Comparison of ENCODE assay signal across 19 cellular contexts in the genomic region with DNA sequence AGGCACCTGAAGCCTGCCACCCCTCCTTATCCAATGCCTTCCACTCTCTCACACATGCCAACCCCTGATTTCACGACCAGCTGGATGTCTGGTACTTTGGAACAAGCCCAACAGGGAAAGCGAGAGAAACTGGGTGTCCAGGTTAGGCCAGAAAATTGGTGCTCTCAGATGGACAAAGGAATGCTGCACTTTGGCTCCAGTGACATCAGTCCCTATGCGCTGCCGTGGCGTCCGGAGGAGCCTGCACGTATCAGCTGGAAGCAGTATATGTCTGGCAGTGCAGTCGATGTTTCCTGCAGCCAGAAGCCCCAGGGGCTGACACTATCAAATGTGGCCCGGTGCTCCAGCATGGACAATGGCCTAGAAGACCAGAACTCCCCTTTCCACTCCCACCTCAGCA. TPM values are rescaled to one million over a fixed set of nuclear protein-coding genes. Genes with fewer than 3 reads are reported as not detected.
DNase-seq lines count a peak whose midpoint lies in the region; ATAC-seq and TF ChIP-seq lines count a peak whose summit lies in the region.
"Had no signal": no experiment of that assay in that cellular context is flagged by ENCODE, and none has a peak within 500 bp of the region (broad histone marks: within the 10 kb centered on the region; RNA-seq: fewer than 3 reads in every experiment).

No MANE protein-coding gene starts in this region.

- H3K36me3 Mint-ChIP-seq in stimulated activated naive CD8-positive, alpha-beta T cell treated with anti-CD3 and anti-CD28 coated beads, Interleukin-15, Interleukin-2, amounts not matched to agents 100 ng/mL and 50 ng/mL, for 24 hours (ENCODE audit: low read depth), result no peaks in the 10 kb centered on the region
- no peaks in the 10 kb centered on the region for H3K36me3 Mint-ChIP-seq in activated T-helper 17 cell treated with anti-CD3 and anti-CD28 coated beads, Interleukin-2, amount 50 U/mL, for 72 hours (ENCODE audit: low read depth)
- H3K36me3 Mint-ChIP-seq in natural killer cell, result no peaks in the 10 kb centered on the region

- no peak for ATAC-seq in stimulated activated naive CD8-positive, alpha-beta T cell treated with anti-CD3 and anti-CD28 coated beads, Interleukin-15, amount 100 ng/mL, for 72 hours
- ATAC-seq in activated T-helper 17 cell treated with anti-CD3 and anti-CD28 coated beads, Interleukin-2, amount 50 U/mL, for 72 hours (replicated peaks), result no peak
- no peak for ATAC-seq in natural killer cell
- ATAC-seq: HCT116, Panc1 had no signal

- in situ Hi-C loops in HAP-1 (cut with MboI; ENCODE audit: low sequenced_read_pairs), result no loop called here

- H3K27me3 ChIP-seq in ascending aorta (no peaks in the 10 kb centered on the region), HAP-1 (ENCODE audit: low read depth) (no peaks in the 10 kb centered on the region)
- H3K27me3 ChIP-seq: SJCRH30 had no signal

- H3K36me3 ChIP-seq in ascending aorta (peaks cover 41 to 97% of the 10 kb centered on the region in 2 donors), HAP-1 (replicated peaks) (peaks cover 3% of the 10 kb centered on the region; the same call in 1 of the 2 replicates)

- no peak for DNase-seq in stimulated activated naive CD8-positive, alpha-beta T cell treated with anti-CD3 and anti-CD28 coated beads, Interleukin-15, amount 100 ng/mL, for 72 hours
- DNase-seq in natural killer cell, result no peak
- no peak for DNase-seq in stimulated activated CD4-positive, alpha-beta T cell treated with anti-CD3 and anti-CD28 coated beads, Interleukin-2, amount 100 ng/mL, for 24 hours
- DNase-seq in ascending aorta (ENCODE audit: low spot score in 2 of 2), result no peak
- DNase-seq in HAP-1 (ENCODE audit: low spot score in 2 of 2), result no peak
- DNase-seq: ACHN, AML-193, DMS79 treated with DMSO at 0.1 percent for 48 hours, NCI-H1105, NCI-H2081, NCI-H2171 treated with DMSO at 0.1 percent for 48 hours, NCI-H446 treated with DMSO at 0.1 percent for 48 hours, NCI-H69, SJCRH30 had no signal

- H3K9me3 ChIP-seq in ascending aorta, result no peaks in the 10 kb centered on the region
- no peaks in the 10 kb centered on the region for H3K9me3 ChIP-seq in HAP-1
- H3K9me3 ChIP-seq: SJCRH30 had no signal

- peaks cover 10% of the 10 kb centered on the region for H3K4me1 Mint-ChIP-seq in stimulated activated naive CD8-positive, alpha-beta T cell treated with anti-CD3 and anti-CD28 coated beads, Interleukin-15, Interleukin-2, amounts not matched to agents 100 ng/mL and 50 ng/mL, for 24 hours (ENCODE audit: low read depth)
- H3K4me1 Mint-ChIP-seq in stimulated activated naive CD8-positive, alpha-beta T cell treated with anti-CD3 and anti-CD28 coated beads, Interleukin-15, amount 100 ng/mL, for 72 hours, result peaks cover 18% of the 10 kb centered on the region
- peaks cover 5% of the 10 kb centered on the region for H3K4me1 Mint-ChIP-seq in activated T-helper 17 cell treated with anti-CD3 and anti-CD28 coated beads, Interleukin-2, amount 50 U/mL, for 72 hours
- H3K4me1 Mint-ChIP-seq in natural killer cell, result peaks cover 20 to 22% of the 10 kb centered on the region in 2 donors

- H3K4me3 Mint-ChIP-seq in stimulated activated naive CD8-positive, alpha-beta T cell treated with anti-CD3 and anti-CD28 coated beads, Interleukin-15, Interleukin-2, amounts not matched to agents 100 ng/mL and 50 ng/mL, for 24 hours, result no peak overlapping the region
- H3K4me3 Mint-ChIP-seq in stimulated activated naive CD8-positive, alpha-beta T cell treated with anti-CD3 and anti-CD28 coated beads, Interleukin-15, amount 100 ng/mL, for 72 hours, result no peak overlapping the region
- H3K4me3 Mint-ChIP-seq in activated T-helper 17 cell treated with anti-CD3 and anti-CD28 coated beads, Interleukin-2, amount 50 U/mL, for 72 hours, result no peak overlapping the region
- peak overlapping the region; percentile 29 for H3K4me3 Mint-ChIP-seq in natural killer cell

- no peak overlapping the region for H3K4me3 ChIP-seq in ascending aorta
- no peak overlapping the region for H3K4me3 ChIP-seq in HAP-1
- H3K4me3 ChIP-seq: SJCRH30 had no signal

- no peaks in the 10 kb centered on the region for H3K27me3 Mint-ChIP-seq in stimulated activated naive CD8-positive, alpha-beta T cell treated with anti-CD3 and anti-CD28 coated beads, Interleukin-15, Interleukin-2, amounts not matched to agents 100 ng/mL and 50 ng/mL, for 24 hours
- no peaks in the 10 kb centered on the region for H3K27me3 Mint-ChIP-seq in stimulated activated naive CD8-positive, alpha-beta T cell treated with anti-CD3 and anti-CD28 coated beads, Interleukin-15, amount 100 ng/mL, for 72 hours
- no peaks in the 10 kb centered on the region for H3K27me3 Mint-ChIP-seq in activated T-helper 17 cell treated with anti-CD3 and anti-CD28 coated beads, Interleukin-2, amount 50 U/mL, for 72 hours
- no peaks in the 10 kb centered on the region for H3K27me3 Mint-ChIP-seq in natural killer cell (ENCODE audit: low read depth in 2 of 2)

- peaks cover 0 to 2% of the 10 kb centered on the region in 2 donors for H3K4me1 ChIP-seq in ascending aorta
- no peaks in the 10 kb centered on the region for H3K4me1 ChIP-seq in HAP-1
- H3K4me1 ChIP-seq: SJCRH30 had no signal

- no peaks in the 10 kb centered on the region for H3K9me3 Mint-ChIP-seq in stimulated activated naive CD8-positive, alpha-beta T cell treated with anti-CD3 and anti-CD28 coated beads, Interleukin-15, Interleukin-2, amounts not matched to agents 100 ng/mL and 50 ng/mL, for 24 hours
- no peaks in the 10 kb centered on the region for H3K9me3 Mint-ChIP-seq in stimulated activated naive CD8-positive, alpha-beta T cell treated with anti-CD3 and anti-CD28 coated beads, Interleukin-15, amount 100 ng/mL, for 72 hours
- no peaks in the 10 kb centered on the region for H3K9me3 Mint-ChIP-seq in activated T-helper 17 cell treated with anti-CD3 and anti-CD28 coated beads, Interleukin-2, amount 50 U/mL, for 72 hours
- no peaks in the 10 kb centered on the region for H3K9me3 Mint-ChIP-seq in natural killer cell

- intact Hi-C loops in natural killer cell (cut with micrococcal nuclease) (no loop called here), ascending aorta (cut with DNase I) (no loop called here)

- H3K27ac Mint-ChIP-seq in stimulated activated naive CD8-positive, alpha-beta T cell treated with anti-CD3 and anti-CD28 coated beads, Interleukin-15, Interleukin-2, amounts not matched to agents 100 ng/mL and 50 ng/mL, for 24 hours, result peak overlapping the region; percentile 33
- peak overlapping the region in 1 of 2 donors; percentile 81 for H3K27ac Mint-ChIP-seq in stimulated activated naive CD8-positive, alpha-beta T cell treated with anti-CD3 and anti-CD28 coated beads, Interleukin-15, amount 100 ng/mL, for 72 hours
- H3K27ac Mint-ChIP-seq in activated T-helper 17 cell treated with anti-CD3 and anti-CD28 coated beads, Interleukin-2, amount 50 U/mL, for 72 hours, result peak overlapping the region; percentile 51
- H3K27ac Mint-ChIP-seq in natural killer cell, result peak overlapping the region; percentile 74 to 85

- H3K27ac ChIP-seq in ascending aorta, result no peak overlapping the region
- H3K27ac ChIP-seq: C4-2B, SJCRH30 had no signal

- TF ChIP-seq CTCF in natural killer cell (IDR thresholded peaks at IDR 0.05), result no peak
- no peak for TF ChIP-seq CTCF in ascending aorta (IDR thresholded peaks at IDR 0.05)

RNA-seq across cellular contexts. Expression of a gene that starts 45.2 kb away (rescaled TPM):
- total RNA-seq in activated T-helper 17 cell treated with anti-CD3 and anti-CD28 coated beads, Interleukin-2, amount 50 U/mL, for 72 hours, result 10 to 100 TPM; 20.4 to 23.7 TPM
- total RNA-seq in natural killer cell (10 to 100 TPM; 18.1 to 36.9 (median 34.9) TPM), ascending aorta (16.2 TPM)
